13 cellular contexts compared by ENCODE assay signal in genomic region chr1:3403388-3404179, GRCh38. TPM values are rescaled to one million over a fixed set of nuclear protein-coding genes. Genes with fewer than 3 reads are reported as not detected.
A peak's percentile ranks its signal among the peaks of the same experiment; 100 is the strongest.
DNase-seq lines count a peak whose midpoint lies in the region; FAIRE-seq and TF ChIP-seq lines count a peak whose summit lies in the region.
"Had no signal": no experiment of that assay in that cellular context is flagged by ENCODE, and none has a peak within 500 bp of the region (broad histone marks: within the 10 kb centered on the region; RNA-seq: fewer than 3 reads in every experiment).

No MANE protein-coding gene starts in this region.

- in situ Hi-C loops in astrocyte of the spinal cord (cut with HindIII; ENCODE audit: low sequenced_read_pairs), result loop anchor here (25.0 kb wide), 1 partner anchor 341 kb away; the partner anchor contains the start of gene PRDM16

- H3K4me3 ChIP-seq in NB4 (ENCODE audit: low read depth, low read length) (no peak overlapping the region), astrocyte of the spinal cord (ENCODE audit: low read depth, low read length) (no peak overlapping the region), neural progenitor cell (no peak overlapping the region)

- no peak overlapping the region for H3K4me3 Mint-ChIP-seq in neural progenitor cell
- H3K4me3 Mint-ChIP-seq: T-helper 2 cell treated with Interferon-gamma antibody and Interleukin-4, amounts not matched to agents 5 μg/mL and 100 μg/mL, for 36 hours had no signal

- H2AFZ ChIP-seq in neural progenitor cell (replicated peaks), result no peak overlapping the region

- peak overlapping the region; percentile 89 for H3K27ac Mint-ChIP-seq in neural progenitor cell
- H3K27ac Mint-ChIP-seq: T-helper 2 cell treated with Interferon-gamma antibody and Interleukin-4, amounts not matched to agents 5 μg/mL and 100 μg/mL, for 36 hours had no signal

- no peak overlapping the region for H3K4me2 ChIP-seq in neural progenitor cell
- H3K4me2 ChIP-seq: KMS-11 had no signal

- TF ChIP-seq POLR2A in NB4 (IDR thresholded peaks at IDR 0.05; ENCODE audit: extremely low read depth, insufficient read length), result no peak

- no peak overlapping the region for H3K9ac ChIP-seq in neural progenitor cell
- H3K9ac ChIP-seq: KMS-11 had no signal

- no peaks in the 10 kb centered on the region for H3K36me3 Mint-ChIP-seq in neural progenitor cell

- DNase-seq in DMS79 (lab: John Stamatoyannopoulos, UW) (peak; percentile 38), NB4 (ENCODE audit: low read depth) (no peak), astrocyte of the spinal cord (ENCODE audit: low read depth, low spot score) (no peak), neural progenitor cell (ENCODE audit: low spot score) (peak; percentile 74), NCI-H128 (lab: John Stamatoyannopoulos, UW; ENCODE audit: unreplicated experiment) (no peak), NCI-H2081 treated with DMSO at 0.1 percent for 48 hours (lab: John Stamatoyannopoulos, UW) (no peak), NCI-H526 (lab: John Stamatoyannopoulos, UW) (no peak), RCC 7860 (ENCODE audit: low spot score) (no peak)
- DNase-seq: activated CD8-positive, alpha-beta memory T cell treated with anti-CD3 and anti-CD28 coated beads, Interleukin-2, amount 50 U/mL, for 4 hours had no signal

- TF ChIP-seq CTCF in NB4 (IDR thresholded peaks at IDR 0.05; ENCODE audit: low read depth, low read length) (peak; percentile 30), astrocyte of the spinal cord (IDR thresholded peaks at IDR 0.05; ENCODE audit: low read depth, low read length) (peak; percentile 53), neural progenitor cell (IDR thresholded peaks at IDR 0.05) (peak; percentile 70)

- H3K36me3 ChIP-seq in neural progenitor cell, result no peaks in the 10 kb centered on the region

- no peaks in the 10 kb centered on the region for H4K20me1 ChIP-seq in neural progenitor cell (ENCODE audit: low read depth)

- no peak overlapping the region for H3K27ac ChIP-seq in neural progenitor cell
- H3K27ac ChIP-seq: KMS-11 had no signal

- no peaks in the 10 kb centered on the region for H3K79me2 ChIP-seq in neural progenitor cell (ENCODE audit: low read depth)

- peaks cover 23% of the 10 kb centered on the region for H3K4me1 Mint-ChIP-seq in neural progenitor cell

- FAIRE-seq in RCC 7860 (lab: Jason Lieb, UNC), result no peak
- FAIRE-seq: endothelial cell of umbilical vein had no signal

- H3K4me1 ChIP-seq in neural progenitor cell, result peaks cover 11% of the 10 kb centered on the region

- peaks cover 8% of the 10 kb centered on the region for H3K27me3 Mint-ChIP-seq in neural progenitor cell (ENCODE audit: insufficient read depth, low read depth)

- peaks cover 8% of the 10 kb centered on the region for H3F3A ChIP-seq in neural progenitor cell (ENCODE audit: low read depth)

- H3K9me3 Mint-ChIP-seq in neural progenitor cell, result no peaks in the 10 kb centered on the region
- H3K9me3 Mint-ChIP-seq: T-helper 2 cell treated with Interferon-gamma antibody and Interleukin-4, amounts not matched to agents 5 μg/mL and 100 μg/mL, for 36 hours had no signal

- no peaks in the 10 kb centered on the region for H3K9me3 ChIP-seq in neural progenitor cell (ENCODE audit: low read depth)

- H3K27me3 ChIP-seq in neural progenitor cell, result no peaks in the 10 kb centered on the region

RNA-seq across cellular contexts. Expression of gene ARHGEF16, which starts 50.9 kb away (rescaled TPM):
- total RNA-seq in neural progenitor cell (ENCODE audit: low replicate concordance), result 1.3 and 7.8 TPM in 2 replicates
- total RNA-seq: myocyte had no signal

Comparison
In these comparisons a context has a peak if more than half of its experiments do, and no peak if none do; other contexts are left out.
1. DNase-seq: peak in DMS79 (single experiment) and neural progenitor cell (single experiment); none in NB4 (single experiment), astrocyte of the spinal cord (single experiment), NCI-H128 (single experiment), NCI-H2081 treated with DMSO at 0.1 percent for 48 hours (single experiment), NCI-H526 (0 of 2) and RCC 7860 (single experiment).
2. Peak in every context shown above with its lines, with median percentiles within 50 percentile points of each other: CTCF ChIP-seq.